ENCODE assay signal across 1 cellular context in the genomic region with DNA sequence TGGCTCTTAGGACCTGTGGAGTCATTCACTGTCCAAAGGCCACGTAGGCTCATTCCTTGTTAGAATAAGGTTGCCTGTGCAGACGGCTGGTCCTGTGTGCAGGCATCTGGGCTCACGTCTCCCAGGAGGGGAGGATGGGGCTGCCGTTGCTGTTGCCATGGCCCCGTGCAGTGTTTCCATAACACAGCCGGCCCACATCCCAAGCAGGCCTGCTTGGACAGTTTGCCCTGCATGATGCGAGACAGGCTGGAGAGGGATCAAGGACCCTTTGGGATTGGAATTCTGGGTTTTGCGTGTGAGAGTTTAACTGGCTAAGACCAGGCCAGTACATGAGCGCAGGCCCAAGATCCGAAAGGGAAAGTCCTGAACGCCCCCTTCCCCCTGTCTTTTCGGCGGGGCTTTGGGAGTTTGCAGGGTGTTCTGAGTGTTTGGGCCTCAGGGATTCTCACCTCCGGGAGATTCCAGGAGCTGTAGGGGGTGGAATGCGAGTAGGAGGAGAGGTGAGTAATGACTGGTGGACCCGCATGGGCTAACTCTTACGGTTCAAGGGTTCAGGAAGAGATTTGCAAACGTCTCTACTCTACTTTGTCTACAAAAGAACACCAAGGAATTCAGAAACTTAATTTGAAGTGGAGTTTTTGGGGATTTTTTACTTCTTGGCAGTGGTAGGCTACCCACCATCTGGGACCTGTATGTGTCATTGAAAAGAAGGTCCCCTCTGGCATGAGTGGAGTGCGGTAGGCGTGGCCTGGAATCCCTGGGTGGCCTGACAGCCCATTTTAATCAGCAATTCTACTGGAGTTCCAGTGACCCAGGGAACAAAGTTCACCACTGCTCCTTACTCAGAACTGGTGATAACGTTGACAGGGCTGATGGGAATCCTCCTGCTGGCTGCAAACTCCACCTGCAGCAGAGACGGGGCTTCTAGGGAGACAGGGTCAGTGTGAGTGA.
TF ChIP-seq lines count a peak whose summit lies in the region.

No MANE protein-coding gene starts in this region.

TF ChIP-seq in HepG2, 621 proteins besides CTCF, POLR2A, EP300 and RAD21 (continued from another document and continues in another):
- TF ChIP-seq, protein P1, sequence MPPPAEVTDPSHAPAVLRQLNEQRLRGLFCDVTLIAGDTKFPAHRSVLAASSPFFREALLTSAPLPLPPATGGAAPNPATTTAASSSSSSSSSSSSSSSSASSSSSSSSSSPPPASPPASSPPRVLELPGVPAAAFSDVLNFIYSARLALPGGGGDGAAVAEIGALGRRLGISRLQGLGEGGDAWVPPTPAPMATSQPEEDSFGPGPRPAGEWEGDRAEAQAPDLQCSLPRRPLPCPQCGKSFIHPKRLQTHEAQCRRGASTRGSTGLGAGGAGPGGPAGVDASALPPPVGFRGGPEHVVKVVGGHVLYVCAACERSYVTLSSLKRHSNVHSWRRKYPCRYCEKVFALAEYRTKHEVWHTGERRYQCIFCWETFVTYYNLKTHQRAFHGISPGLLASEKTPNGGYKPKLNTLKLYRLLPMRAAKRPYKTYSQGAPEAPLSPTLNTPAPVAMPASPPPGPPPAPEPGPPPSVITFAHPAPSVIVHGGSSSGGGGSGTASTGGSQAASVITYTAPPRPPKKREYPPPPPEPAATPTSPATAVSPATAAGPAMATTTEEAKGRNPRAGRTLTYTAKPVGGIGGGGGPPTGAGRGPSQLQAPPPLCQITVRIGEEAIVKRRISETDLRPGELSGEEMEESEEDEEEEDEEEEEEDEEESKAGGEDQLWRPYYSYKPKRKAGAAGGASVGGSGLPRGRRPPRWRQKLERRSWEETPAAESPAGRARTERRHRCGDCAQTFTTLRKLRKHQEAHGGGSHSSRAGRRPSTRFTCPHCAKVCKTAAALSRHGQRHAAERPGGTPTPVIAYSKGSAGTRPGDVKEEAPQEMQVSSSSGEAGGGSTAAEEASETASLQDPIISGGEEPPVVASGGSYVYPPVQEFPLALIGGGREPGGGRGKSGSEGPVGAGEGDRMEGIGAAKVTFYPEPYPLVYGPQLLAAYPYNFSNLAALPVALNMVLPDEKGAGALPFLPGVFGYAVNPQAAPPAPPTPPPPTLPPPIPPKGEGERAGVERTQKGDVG (CRISPR knock-in tag; IDR thresholded peaks at IDR 0.05; ENCODE audit: borderline replicate concordance), result no peak
- no peak for TF ChIP-seq ZNF713 (CRISPR knock-in tag; IDR thresholded peaks at IDR 0.05)
- TF ChIP-seq ZSCAN20 (CRISPR knock-in tag; IDR thresholded peaks at IDR 0.05; ENCODE audit: borderline replicate concordance), result no peak; the same call in 1 of the 2 replicates
- TF ChIP-seq, protein P2, sequence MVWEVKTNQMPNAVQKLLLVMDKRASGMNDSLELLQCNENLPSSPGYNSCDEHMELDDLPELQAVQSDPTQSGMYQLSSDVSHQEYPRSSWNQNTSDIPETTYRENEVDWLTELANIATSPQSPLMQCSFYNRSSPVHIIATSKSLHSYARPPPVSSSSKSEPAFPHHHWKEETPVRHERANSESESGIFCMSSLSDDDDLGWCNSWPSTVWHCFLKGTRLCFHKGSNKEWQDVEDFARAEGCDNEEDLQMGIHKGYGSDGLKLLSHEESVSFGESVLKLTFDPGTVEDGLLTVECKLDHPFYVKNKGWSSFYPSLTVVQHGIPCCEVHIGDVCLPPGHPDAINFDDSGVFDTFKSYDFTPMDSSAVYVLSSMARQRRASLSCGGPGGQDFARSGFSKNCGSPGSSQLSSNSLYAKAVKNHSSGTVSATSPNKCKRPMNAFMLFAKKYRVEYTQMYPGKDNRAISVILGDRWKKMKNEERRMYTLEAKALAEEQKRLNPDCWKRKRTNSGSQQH (CRISPR knock-in tag; IDR thresholded peaks at IDR 0.05; ENCODE audit: low read depth), result no peak
- TF ChIP-seq CENPT (CRISPR knock-in tag; IDR thresholded peaks at IDR 0.05; ENCODE audit: low read depth), result no peak
- TF ChIP-seq ZNF629 (CRISPR knock-in tag; conservative IDR thresholded peaks at IDR 0.05), result peak; percentile 39; the same call in 1 of the 2 replicates
- no peak for TF ChIP-seq KMT2A (CRISPR knock-in tag; IDR thresholded peaks at IDR 0.05)
- TF ChIP-seq KAT7 (CRISPR knock-in tag; IDR thresholded peaks at IDR 0.05; ENCODE audit: borderline replicate concordance), result 0 out of 2 replicates have a peak, but pooled peaks have one; percentile 28
- TF ChIP-seq TAF1 (CRISPR knock-in tag; IDR thresholded peaks at IDR 0.05), result peak; percentile 26; the same call in 1 of the 2 replicates
- peak; percentile 32; the same call in 1 of the 2 replicates for TF ChIP-seq ZFY (CRISPR knock-in tag; IDR thresholded peaks at IDR 0.05)
- TF ChIP-seq, protein P3, sequence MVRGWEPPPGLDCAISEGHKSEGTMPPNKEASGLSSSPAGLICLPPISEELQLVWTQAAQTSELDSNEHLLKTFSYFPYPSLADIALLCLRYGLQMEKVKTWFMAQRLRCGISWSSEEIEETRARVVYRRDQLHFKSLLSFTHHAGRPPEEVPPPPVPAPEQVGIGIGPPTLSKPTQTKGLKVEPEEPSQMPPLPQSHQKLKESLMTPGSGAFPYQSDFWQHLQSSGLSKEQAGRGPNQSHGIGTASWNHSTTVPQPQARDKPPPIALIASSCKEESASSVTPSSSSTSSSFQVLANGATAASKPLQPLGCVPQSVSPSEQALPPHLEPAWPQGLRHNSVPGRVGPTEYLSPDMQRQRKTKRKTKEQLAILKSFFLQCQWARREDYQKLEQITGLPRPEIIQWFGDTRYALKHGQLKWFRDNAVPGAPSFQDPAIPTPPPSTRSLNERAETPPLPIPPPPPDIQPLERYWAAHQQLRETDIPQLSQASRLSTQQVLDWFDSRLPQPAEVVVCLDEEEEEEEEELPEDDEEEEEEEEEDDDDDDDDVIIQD (CRISPR knock-in tag; IDR thresholded peaks at IDR 0.05; ENCODE audit: low read depth), result no peak
- TF ChIP-seq ZNF484 (CRISPR knock-in tag; IDR thresholded peaks at IDR 0.05; ENCODE audit: borderline replicate concordance, low read depth), result no peak
- TF ChIP-seq, protein P4, sequence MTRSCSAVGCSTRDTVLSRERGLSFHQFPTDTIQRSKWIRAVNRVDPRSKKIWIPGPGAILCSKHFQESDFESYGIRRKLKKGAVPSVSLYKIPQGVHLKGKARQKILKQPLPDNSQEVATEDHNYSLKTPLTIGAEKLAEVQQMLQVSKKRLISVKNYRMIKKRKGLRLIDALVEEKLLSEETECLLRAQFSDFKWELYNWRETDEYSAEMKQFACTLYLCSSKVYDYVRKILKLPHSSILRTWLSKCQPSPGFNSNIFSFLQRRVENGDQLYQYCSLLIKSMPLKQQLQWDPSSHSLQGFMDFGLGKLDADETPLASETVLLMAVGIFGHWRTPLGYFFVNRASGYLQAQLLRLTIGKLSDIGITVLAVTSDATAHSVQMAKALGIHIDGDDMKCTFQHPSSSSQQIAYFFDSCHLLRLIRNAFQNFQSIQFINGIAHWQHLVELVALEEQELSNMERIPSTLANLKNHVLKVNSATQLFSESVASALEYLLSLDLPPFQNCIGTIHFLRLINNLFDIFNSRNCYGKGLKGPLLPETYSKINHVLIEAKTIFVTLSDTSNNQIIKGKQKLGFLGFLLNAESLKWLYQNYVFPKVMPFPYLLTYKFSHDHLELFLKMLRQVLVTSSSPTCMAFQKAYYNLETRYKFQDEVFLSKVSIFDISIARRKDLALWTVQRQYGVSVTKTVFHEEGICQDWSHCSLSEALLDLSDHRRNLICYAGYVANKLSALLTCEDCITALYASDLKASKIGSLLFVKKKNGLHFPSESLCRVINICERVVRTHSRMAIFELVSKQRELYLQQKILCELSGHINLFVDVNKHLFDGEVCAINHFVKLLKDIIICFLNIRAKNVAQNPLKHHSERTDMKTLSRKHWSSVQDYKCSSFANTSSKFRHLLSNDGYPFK (CRISPR knock-in tag; IDR thresholded peaks at IDR 0.05; ENCODE audit: borderline replicate concordance), result no peak
- TF ChIP-seq, protein P5, sequence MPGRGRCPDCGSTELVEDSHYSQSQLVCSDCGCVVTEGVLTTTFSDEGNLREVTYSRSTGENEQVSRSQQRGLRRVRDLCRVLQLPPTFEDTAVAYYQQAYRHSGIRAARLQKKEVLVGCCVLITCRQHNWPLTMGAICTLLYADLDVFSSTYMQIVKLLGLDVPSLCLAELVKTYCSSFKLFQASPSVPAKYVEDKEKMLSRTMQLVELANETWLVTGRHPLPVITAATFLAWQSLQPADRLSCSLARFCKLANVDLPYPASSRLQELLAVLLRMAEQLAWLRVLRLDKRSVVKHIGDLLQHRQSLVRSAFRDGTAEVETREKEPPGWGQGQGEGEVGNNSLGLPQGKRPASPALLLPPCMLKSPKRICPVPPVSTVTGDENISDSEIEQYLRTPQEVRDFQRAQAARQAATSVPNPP (CRISPR knock-in tag; IDR thresholded peaks at IDR 0.05), result no peak
- TF ChIP-seq ZFAT (CRISPR knock-in tag; conservative IDR thresholded peaks at IDR 0.05), result no peak
- TF ChIP-seq GPN1 (CRISPR knock-in tag; IDR thresholded peaks at IDR 0.05; ENCODE audit: borderline replicate concordance), result no peak
- TF ChIP-seq AHR (CRISPR knock-in tag; IDR thresholded peaks at IDR 0.05), result no peak
- TF ChIP-seq, protein P6, sequence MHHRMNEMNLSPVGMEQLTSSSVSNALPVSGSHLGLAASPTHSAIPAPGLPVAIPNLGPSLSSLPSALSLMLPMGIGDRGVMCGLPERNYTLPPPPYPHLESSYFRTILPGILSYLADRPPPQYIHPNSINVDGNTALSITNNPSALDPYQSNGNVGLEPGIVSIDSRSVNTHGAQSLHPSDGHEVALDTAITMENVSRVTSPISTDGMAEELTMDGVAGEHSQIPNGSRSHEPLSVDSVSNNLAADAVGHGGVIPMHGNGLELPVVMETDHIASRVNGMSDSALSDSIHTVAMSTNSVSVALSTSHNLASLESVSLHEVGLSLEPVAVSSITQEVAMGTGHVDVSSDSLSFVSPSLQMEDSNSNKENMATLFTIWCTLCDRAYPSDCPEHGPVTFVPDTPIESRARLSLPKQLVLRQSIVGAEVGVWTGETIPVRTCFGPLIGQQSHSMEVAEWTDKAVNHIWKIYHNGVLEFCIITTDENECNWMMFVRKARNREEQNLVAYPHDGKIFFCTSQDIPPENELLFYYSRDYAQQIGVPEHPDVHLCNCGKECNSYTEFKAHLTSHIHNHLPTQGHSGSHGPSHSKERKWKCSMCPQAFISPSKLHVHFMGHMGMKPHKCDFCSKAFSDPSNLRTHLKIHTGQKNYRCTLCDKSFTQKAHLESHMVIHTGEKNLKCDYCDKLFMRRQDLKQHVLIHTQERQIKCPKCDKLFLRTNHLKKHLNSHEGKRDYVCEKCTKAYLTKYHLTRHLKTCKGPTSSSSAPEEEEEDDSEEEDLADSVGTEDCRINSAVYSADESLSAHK (CRISPR knock-in tag; IDR thresholded peaks at IDR 0.05; ENCODE audit: borderline replicate concordance), result no peak
- TF ChIP-seq, protein P7, sequence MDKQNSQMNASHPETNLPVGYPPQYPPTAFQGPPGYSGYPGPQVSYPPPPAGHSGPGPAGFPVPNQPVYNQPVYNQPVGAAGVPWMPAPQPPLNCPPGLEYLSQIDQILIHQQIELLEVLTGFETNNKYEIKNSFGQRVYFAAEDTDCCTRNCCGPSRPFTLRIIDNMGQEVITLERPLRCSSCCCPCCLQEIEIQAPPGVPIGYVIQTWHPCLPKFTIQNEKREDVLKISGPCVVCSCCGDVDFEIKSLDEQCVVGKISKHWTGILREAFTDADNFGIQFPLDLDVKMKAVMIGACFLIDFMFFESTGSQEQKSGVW (CRISPR knock-in tag; IDR thresholded peaks at IDR 0.05; ENCODE audit: borderline replicate concordance), result no peak
- TF ChIP-seq, protein P8, sequence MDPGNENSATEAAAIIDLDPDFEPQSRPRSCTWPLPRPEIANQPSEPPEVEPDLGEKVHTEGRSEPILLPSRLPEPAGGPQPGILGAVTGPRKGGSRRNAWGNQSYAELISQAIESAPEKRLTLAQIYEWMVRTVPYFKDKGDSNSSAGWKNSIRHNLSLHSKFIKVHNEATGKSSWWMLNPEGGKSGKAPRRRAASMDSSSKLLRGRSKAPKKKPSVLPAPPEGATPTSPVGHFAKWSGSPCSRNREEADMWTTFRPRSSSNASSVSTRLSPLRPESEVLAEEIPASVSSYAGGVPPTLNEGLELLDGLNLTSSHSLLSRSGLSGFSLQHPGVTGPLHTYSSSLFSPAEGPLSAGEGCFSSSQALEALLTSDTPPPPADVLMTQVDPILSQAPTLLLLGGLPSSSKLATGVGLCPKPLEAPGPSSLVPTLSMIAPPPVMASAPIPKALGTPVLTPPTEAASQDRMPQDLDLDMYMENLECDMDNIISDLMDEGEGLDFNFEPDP (CRISPR knock-in tag; conservative IDR thresholded peaks at IDR 0.05), result no peak
- no peak for TF ChIP-seq GLI4 (CRISPR knock-in tag; IDR thresholded peaks at IDR 0.05; ENCODE audit: borderline replicate concordance)
- TF ChIP-seq NR2F6 (IDR thresholded peaks at IDR 0.05), result peak; percentile 15; the same call in 1 of the 2 replicates
- TF ChIP-seq NR2F6 (CRISPR knock-in tag; IDR thresholded peaks at IDR 0.05), result peak; percentile 51
- no peak for TF ChIP-seq CBX1 (IDR thresholded peaks at IDR 0.05; ENCODE audit: low read depth)
- no peak for TF ChIP-seq KDM6A (CRISPR knock-in tag; IDR thresholded peaks at IDR 0.05; ENCODE audit: low read depth)
- no peak for TF ChIP-seq SMAD3 (CRISPR knock-in tag; IDR thresholded peaks at IDR 0.05)
- peak; percentile 84; the same call in 1 of the 2 replicates for TF ChIP-seq ZNF644 (CRISPR knock-in tag; IDR thresholded peaks at IDR 0.05; ENCODE audit: low read depth)
- no peak for TF ChIP-seq PITX1 (CRISPR knock-in tag; IDR thresholded peaks at IDR 0.05)
- TF ChIP-seq ZBTB21 (CRISPR knock-in tag; IDR thresholded peaks at IDR 0.05), result no peak
- no peak for TF ChIP-seq NFYB (CRISPR knock-in tag; IDR thresholded peaks at IDR 0.05)
- no peak for TF ChIP-seq ARID2 (CRISPR knock-in tag; IDR thresholded peaks at IDR 0.05; ENCODE audit: borderline replicate concordance)
- TF ChIP-seq RBAK (CRISPR knock-in tag; IDR thresholded peaks at IDR 0.05), result no peak
- TF ChIP-seq NFE2L2 (IDR thresholded peaks at IDR 0.05; ENCODE audit: low read length), result no peak
- TF ChIP-seq SP140L (CRISPR knock-in tag; IDR thresholded peaks at IDR 0.05; ENCODE audit: borderline replicate concordance), result no peak
- TF ChIP-seq GFI1 (CRISPR knock-in tag; IDR thresholded peaks at IDR 0.05; ENCODE audit: borderline replicate concordance), result no peak
- TF ChIP-seq, protein P9, sequence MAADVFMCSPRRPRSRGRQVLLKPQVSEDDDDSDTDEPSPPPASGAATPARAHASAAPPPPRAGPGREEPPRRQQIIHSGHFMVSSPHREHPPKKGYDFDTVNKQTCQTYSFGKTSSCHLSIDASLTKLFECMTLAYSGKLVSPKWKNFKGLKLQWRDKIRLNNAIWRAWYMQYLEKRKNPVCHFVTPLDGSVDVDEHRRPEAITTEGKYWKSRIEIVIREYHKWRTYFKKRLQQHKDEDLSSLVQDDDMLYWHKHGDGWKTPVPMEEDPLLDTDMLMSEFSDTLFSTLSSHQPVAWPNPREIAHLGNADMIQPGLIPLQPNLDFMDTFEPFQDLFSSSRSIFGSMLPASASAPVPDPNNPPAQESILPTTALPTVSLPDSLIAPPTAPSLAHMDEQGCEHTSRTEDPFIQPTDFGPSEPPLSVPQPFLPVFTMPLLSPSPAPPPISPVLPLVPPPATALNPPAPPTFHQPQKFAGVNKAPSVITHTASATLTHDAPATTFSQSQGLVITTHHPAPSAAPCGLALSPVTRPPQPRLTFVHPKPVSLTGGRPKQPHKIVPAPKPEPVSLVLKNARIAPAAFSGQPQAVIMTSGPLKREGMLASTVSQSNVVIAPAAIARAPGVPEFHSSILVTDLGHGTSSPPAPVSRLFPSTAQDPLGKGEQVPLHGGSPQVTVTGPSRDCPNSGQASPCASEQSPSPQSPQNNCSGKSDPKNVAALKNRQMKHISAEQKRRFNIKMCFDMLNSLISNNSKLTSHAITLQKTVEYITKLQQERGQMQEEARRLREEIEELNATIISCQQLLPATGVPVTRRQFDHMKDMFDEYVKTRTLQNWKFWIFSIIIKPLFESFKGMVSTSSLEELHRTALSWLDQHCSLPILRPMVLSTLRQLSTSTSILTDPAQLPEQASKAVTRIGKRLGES (CRISPR knock-in tag; IDR thresholded peaks at IDR 0.05; ENCODE audit: borderline replicate concordance), result no peak
- TF ChIP-seq TBX3 (IDR thresholded peaks at IDR 0.05; ENCODE audit: borderline replicate concordance), result no peak
